In the genomic region with DNA sequence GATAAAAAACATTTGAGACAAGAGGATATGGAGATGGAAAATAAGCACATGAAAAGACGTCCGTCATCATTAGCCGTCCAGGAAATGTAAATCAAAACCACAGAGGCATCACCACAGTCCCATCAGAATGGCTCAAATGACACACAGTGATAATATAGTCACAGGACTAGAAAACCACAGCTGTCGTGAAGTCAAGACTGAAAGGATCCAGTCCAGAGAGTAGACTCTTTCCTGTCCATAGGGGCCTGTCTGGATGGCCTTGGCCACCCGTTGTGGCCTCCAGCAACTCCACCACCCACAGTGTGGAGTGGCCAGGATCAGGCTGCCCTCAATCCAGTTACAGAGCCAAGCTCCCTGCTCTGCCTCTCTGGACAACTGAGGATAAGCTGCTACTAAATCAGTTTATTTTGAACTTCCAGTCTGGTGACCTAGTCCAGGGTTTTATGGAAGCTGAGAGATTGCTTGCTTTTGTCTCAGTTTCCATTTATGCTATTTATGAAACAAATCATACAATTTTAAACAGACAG, we compare ENCODE assay signal across 8 cellular contexts.
DNase-seq lines count a peak whose midpoint lies in the region; ATAC-seq, FAIRE-seq and TF ChIP-seq lines count a peak whose summit lies in the region.

No MANE protein-coding gene starts in this region.

- intact Hi-C loops in activated CD4-positive, alpha-beta memory T cell treated with anti-CD3 and anti-CD28 coated beads for 36 hours (cut with micrococcal nuclease), result loop anchor here (1.0 to 2.0 kb wide), 5 partner anchors 50 to 312 kb away; no protein-coding TSS in a partner anchor

- no peak overlapping the region for H3K4me3 Mint-ChIP-seq in activated CD4-positive, alpha-beta memory T cell treated with anti-CD3 and anti-CD28 coated beads for 36 hours

- H3K36me3 Mint-ChIP-seq in activated CD4-positive, alpha-beta memory T cell treated with anti-CD3 and anti-CD28 coated beads for 36 hours, result no peaks in the 10 kb centered on the region

- ATAC-seq in GM19351 (IDR thresholded peaks at IDR 0.05; ENCODE audit: unreplicated experiment) (peak; percentile 100), HG03139 (IDR thresholded peaks at IDR 0.05; ENCODE audit: unreplicated experiment) (peak; percentile 93)

- peaks cover 10% of the 10 kb centered on the region for H3K4me1 Mint-ChIP-seq in activated CD4-positive, alpha-beta memory T cell treated with anti-CD3 and anti-CD28 coated beads for 36 hours (ENCODE audit: low read depth)

- H3K9me3 Mint-ChIP-seq in activated CD4-positive, alpha-beta memory T cell treated with anti-CD3 and anti-CD28 coated beads for 36 hours, result no peaks in the 10 kb centered on the region

- POLR2A ChIA-PET in activated CD4-positive, alpha-beta memory T cell treated with anti-CD3 and anti-CD28 coated beads for 36 hours (lab: Charles Lee), result interaction anchor here (1.6 kb wide), 1 partner anchor 60 kb away, joined by 4 read pairs; a partner anchor contains a TSS

- no peak for FAIRE-seq in H54 (lab: Jason Lieb, UNC)

- DNase-seq in Caki2 (ENCODE audit: low read depth), result peak; percentile 78
- DNase-seq in activated CD4-positive, alpha-beta memory T cell treated with anti-CD3 and anti-CD28 coated beads for 36 hours, result peak; percentile 61
- DNase-seq in NOMO-1 treated with dmso at 0.1 percent for 144 hours (lab: John Stamatoyannopoulos, UW; ENCODE audit: unreplicated experiment), result no peak
- no peak for DNase-seq in SHP77 (lab: John Stamatoyannopoulos, UW)
- no peak for DNase-seq in H54 (ENCODE audit: insufficient read length, low spot score)
- no peak for DNase-seq in NCI-H345 treated with DMSO at 0.1 percent for 48 hours (lab: John Stamatoyannopoulos, UW; ENCODE audit: unreplicated experiment)

- TF ChIP-seq POLR2A in H54 (IDR thresholded peaks at IDR 0.05; ENCODE audit: low read depth, low read length), result no peak

- in situ Hi-C loops in Caki2 (cut with HindIII; ENCODE audit: low pct_unique_long_range_greater_than_20kb, low sequenced_read_pairs), result no loop called here

- H3K27ac Mint-ChIP-seq in activated CD4-positive, alpha-beta memory T cell treated with anti-CD3 and anti-CD28 coated beads for 36 hours, result no peak overlapping the region

- CTCF ChIA-PET in activated CD4-positive, alpha-beta memory T cell treated with anti-CD3 and anti-CD28 coated beads for 36 hours (lab: Charles Lee), result interaction anchor here (1.9 kb wide), 1 partner anchor 67 kb away, joined by 5 read pairs; no protein-coding TSS in a partner anchor

- peaks cover 3% of the 10 kb centered on the region for H3K27me3 Mint-ChIP-seq in activated CD4-positive, alpha-beta memory T cell treated with anti-CD3 and anti-CD28 coated beads for 36 hours

Comparison
In these comparisons a context has a peak if more than half of its experiments do, and no peak if none do; other contexts are left out.
1. DNase-seq: peak in Caki2 (single experiment) and activated CD4-positive, alpha-beta memory T cell treated with anti-CD3 and anti-CD28 coated beads for 36 hours (single experiment); none in NOMO-1 treated with dmso at 0.1 percent for 144 hours (single experiment), SHP77 (0 of 2), H54 (single experiment) and NCI-H345 treated with DMSO at 0.1 percent for 48 hours (single experiment).